In the genomic region with DNA sequence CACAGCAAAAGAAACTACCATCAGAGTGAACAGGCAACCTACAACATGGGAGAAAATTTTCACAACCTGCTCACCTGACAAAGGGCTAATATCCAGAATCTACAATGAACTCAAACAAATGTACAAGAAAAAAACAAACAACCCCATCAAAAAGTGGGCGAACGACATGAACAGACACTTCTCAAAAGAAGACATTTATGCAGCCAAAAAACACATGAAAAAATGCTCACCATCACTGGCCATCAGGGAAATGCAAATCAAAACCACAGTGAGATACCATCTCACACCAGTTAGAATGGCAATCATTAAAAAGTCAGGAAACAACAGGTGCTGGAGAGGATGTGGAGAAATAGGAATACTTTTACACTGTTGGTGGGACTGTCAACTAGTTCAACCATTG, we compare ENCODE assay signal across 8 cellular contexts.
DNase-seq lines count a peak whose midpoint lies in the region; ATAC-seq and TF ChIP-seq lines count a peak whose summit lies in the region.
"Not testable (repeated sequence)": the region's sequence is repeated elsewhere in the genome, so short reads cannot be mapped to it uniquely, and the experiment has no call there.

No MANE protein-coding gene starts in this region.

- not testable (repeated sequence) for H3K36me3 ChIP-seq in Loucy (ENCODE audit: insufficient read depth, low read length); thymus (ENCODE audit: control insufficient read depth, insufficient read depth)

- not testable (repeated sequence) for H3K27me3 Mint-ChIP-seq in CD4-positive, alpha-beta T cell; activated CD4-positive, alpha-beta T cell treated with anti-CD3 and anti-CD28 coated beads for 36 hours; activated CD8-positive, alpha-beta memory T cell treated with anti-CD3 and anti-CD28 coated beads, Interleukin-2, amount 10 ng/mL, durations not matched to agents 7 days and 5 days; activated naive CD4-positive, alpha-beta T cell treated with anti-CD3 and anti-CD28 coated beads, Interleukin-2, amount 10 ng/mL, durations not matched to agents 7 days and 5 days; central memory CD8-positive, alpha-beta T cell; naive thymus-derived CD8-positive, alpha-beta T cell

- peak overlapping the region; percentile 62 for H3K27ac ChIP-seq in CD4-positive, alpha-beta T cell (ENCODE audit: low read depth, low read length)
- H3K27ac ChIP-seq in thymus (ENCODE audit: low read depth) = peak overlapping the region; percentile 97

- H3K9me2 ChIP-seq in Loucy (replicated peaks; ENCODE audit: low read depth, low read length) = not testable (repeated sequence)

- H3F3A ChIP-seq in Loucy (ENCODE audit: low read depth) = not testable (repeated sequence)

- no CpG with 5 or more reads among the region's 2 CpGs for WGBS in thymus

- not testable (repeated sequence) for DNase-seq in CD4-positive, alpha-beta T cell; activated CD4-positive, alpha-beta T cell treated with anti-CD3 and anti-CD28 coated beads for 36 hours; activated CD8-positive, alpha-beta memory T cell treated with anti-CD3 and anti-CD28 coated beads, Interleukin-2, amount 10 ng/mL, durations not matched to agents 7 days and 5 days; activated naive CD4-positive, alpha-beta T cell treated with anti-CD3 and anti-CD28 coated beads, Interleukin-2, amount 10 ng/mL, durations not matched to agents 7 days and 5 days; central memory CD8-positive, alpha-beta T cell (ENCODE audit: low spot score in 2 of 2); naive thymus-derived CD8-positive, alpha-beta T cell

- not testable (repeated sequence) for H3K36me3 Mint-ChIP-seq in CD4-positive, alpha-beta T cell (ENCODE audit: low read depth); activated CD4-positive, alpha-beta T cell treated with anti-CD3 and anti-CD28 coated beads for 36 hours (ENCODE audit: low read depth); central memory CD8-positive, alpha-beta T cell (ENCODE audit: insufficient read depth); naive thymus-derived CD8-positive, alpha-beta T cell
- peaks cover 14% of the 10 kb centered on the region for H3K36me3 Mint-ChIP-seq in activated CD8-positive, alpha-beta memory T cell treated with anti-CD3 and anti-CD28 coated beads, Interleukin-2, amount 10 ng/mL, durations not matched to agents 7 days and 5 days
- peaks cover 30% of the 10 kb centered on the region for H3K36me3 Mint-ChIP-seq in activated naive CD4-positive, alpha-beta T cell treated with anti-CD3 and anti-CD28 coated beads, Interleukin-2, amount 10 ng/mL, durations not matched to agents 7 days and 5 days

- H3K79me2 ChIP-seq in Loucy (ENCODE audit: insufficient read depth, low read length) = not testable (repeated sequence)

- not testable (repeated sequence) for ATAC-seq in CD4-positive, alpha-beta T cell (ENCODE audit: poor library complexity); activated CD4-positive, alpha-beta T cell treated with anti-CD3 and anti-CD28 coated beads for 36 hours; activated CD8-positive, alpha-beta memory T cell treated with anti-CD3 and anti-CD28 coated beads, Interleukin-2, amount 10 ng/mL, durations not matched to agents 7 days and 5 days; central memory CD8-positive, alpha-beta T cell (replicated peaks; ENCODE audit: extremely low read depth, poor library complexity, severe bottlenecking); naive thymus-derived CD8-positive, alpha-beta T cell

- peak overlapping the region; percentile 69 for H3K4me2 ChIP-seq in Loucy (ENCODE audit: low read depth, low read length, poor library complexity, severe bottlenecking)

- POLR2A ChIA-PET in CD4-positive, alpha-beta T cell (lab: Charles Lee) = interaction anchor here (1.3 kb wide), 1 partner anchor 71 kb away, joined by 4 read pairs; no protein-coding TSS in a partner anchor
- POLR2A ChIA-PET in activated CD4-positive, alpha-beta T cell treated with anti-CD3 and anti-CD28 coated beads for 36 hours (lab: Charles Lee); naive thymus-derived CD8-positive, alpha-beta T cell (lab: Charles Lee): not testable (repeated sequence)

- not testable (repeated sequence) for H2AFZ ChIP-seq in Loucy (ENCODE audit: low read length)

- H3K9me3 Mint-ChIP-seq in CD4-positive, alpha-beta T cell; activated CD8-positive, alpha-beta memory T cell treated with anti-CD3 and anti-CD28 coated beads, Interleukin-2, amount 10 ng/mL, durations not matched to agents 7 days and 5 days (ENCODE audit: low read depth); central memory CD8-positive, alpha-beta T cell: not testable (repeated sequence)
- H3K9me3 Mint-ChIP-seq in activated CD4-positive, alpha-beta T cell treated with anti-CD3 and anti-CD28 coated beads for 36 hours (ENCODE audit: low read depth) = peaks cover 13% of the 10 kb centered on the region
- peaks cover 24% of the 10 kb centered on the region for H3K9me3 Mint-ChIP-seq in activated naive CD4-positive, alpha-beta T cell treated with anti-CD3 and anti-CD28 coated beads, Interleukin-2, amount 10 ng/mL, durations not matched to agents 7 days and 5 days
- peaks cover 0 to 13% (median 7%) of the 10 kb centered on the region in 9 donors for H3K9me3 Mint-ChIP-seq in naive thymus-derived CD8-positive, alpha-beta T cell

- peaks cover 79% of the 10 kb centered on the region for H3K4me1 Mint-ChIP-seq in CD4-positive, alpha-beta T cell (ENCODE audit: low read depth)
- peaks cover 61% of the 10 kb centered on the region for H3K4me1 Mint-ChIP-seq in activated CD4-positive, alpha-beta T cell treated with anti-CD3 and anti-CD28 coated beads for 36 hours
- H3K4me1 Mint-ChIP-seq in activated CD8-positive, alpha-beta memory T cell treated with anti-CD3 and anti-CD28 coated beads, Interleukin-2, amount 10 ng/mL, durations not matched to agents 7 days and 5 days = peaks cover 53% of the 10 kb centered on the region
- H3K4me1 Mint-ChIP-seq in activated naive CD4-positive, alpha-beta T cell treated with anti-CD3 and anti-CD28 coated beads, Interleukin-2, amount 10 ng/mL, durations not matched to agents 7 days and 5 days = peaks cover 74% of the 10 kb centered on the region
- H3K4me1 Mint-ChIP-seq in central memory CD8-positive, alpha-beta T cell = peaks cover 77% of the 10 kb centered on the region
- H3K4me1 Mint-ChIP-seq in naive thymus-derived CD8-positive, alpha-beta T cell = peaks cover 41 to 80% (median 77%) of the 10 kb centered on the region in 4 donors

- H3K27ac Mint-ChIP-seq in CD4-positive, alpha-beta T cell = peak overlapping the region; percentile 88
- H3K27ac Mint-ChIP-seq in activated CD4-positive, alpha-beta T cell treated with anti-CD3 and anti-CD28 coated beads for 36 hours = peak overlapping the region; percentile 90
- H3K27ac Mint-ChIP-seq in activated CD8-positive, alpha-beta memory T cell treated with anti-CD3 and anti-CD28 coated beads, Interleukin-2, amount 10 ng/mL, durations not matched to agents 7 days and 5 days = peak overlapping the region; percentile 96
- H3K27ac Mint-ChIP-seq in activated naive CD4-positive, alpha-beta T cell treated with anti-CD3 and anti-CD28 coated beads, Interleukin-2, amount 10 ng/mL, durations not matched to agents 7 days and 5 days = peak overlapping the region; percentile 96
- peak overlapping the region; percentile 84 for H3K27ac Mint-ChIP-seq in central memory CD8-positive, alpha-beta T cell (ENCODE audit: low read depth)
- H3K27ac Mint-ChIP-seq in naive thymus-derived CD8-positive, alpha-beta T cell = peak overlapping the region; percentile 64 to 97 (median 95)

- H3K9me3 ChIP-seq in CD4-positive, alpha-beta T cell (ENCODE audit: control insufficient read depth, low read length); thymus (ENCODE audit: control insufficient read depth): not testable (repeated sequence)
- H3K9me3 ChIP-seq in Loucy (ENCODE audit: insufficient read depth, low read depth, low read length) = peaks cover 16% of the 10 kb centered on the region; the same call in 1 of the 2 replicates

- H3K4me3 Mint-ChIP-seq in CD4-positive, alpha-beta T cell = peak overlapping the region; percentile 70
- not testable (repeated sequence) for H3K4me3 Mint-ChIP-seq in activated CD4-positive, alpha-beta T cell treated with anti-CD3 and anti-CD28 coated beads for 36 hours; activated CD8-positive, alpha-beta memory T cell treated with anti-CD3 and anti-CD28 coated beads, Interleukin-2, amount 10 ng/mL, durations not matched to agents 7 days and 5 days; activated naive CD4-positive, alpha-beta T cell treated with anti-CD3 and anti-CD28 coated beads, Interleukin-2, amount 10 ng/mL, durations not matched to agents 7 days and 5 days
- H3K4me3 Mint-ChIP-seq in central memory CD8-positive, alpha-beta T cell = peak overlapping the region; percentile 44
- H3K4me3 Mint-ChIP-seq in naive thymus-derived CD8-positive, alpha-beta T cell = peak overlapping the region in 9 of 10 donors; percentile 58 to 85 (median 78)

- peak overlapping the region; percentile 63 for H3K4me3 ChIP-seq in Loucy (ENCODE audit: low read length, poor library complexity, severe bottlenecking)
- H3K4me3 ChIP-seq in thymus (ENCODE audit: low read length) = not testable (repeated sequence)

- not testable (repeated sequence) for H4K20me1 ChIP-seq in Loucy (ENCODE audit: insufficient read depth, low read length, poor library complexity, severe bottlenecking)

- H3K4me1 ChIP-seq in Loucy (ENCODE audit: insufficient read depth, low read length, poor library complexity, severe bottlenecking) (peaks cover 46% of the 10 kb centered on the region), thymus (ENCODE audit: control insufficient read depth, insufficient read depth, low read length) (peaks cover 21% of the 10 kb centered on the region)

- not testable (repeated sequence) for TF ChIP-seq CTCF in CD4-positive, alpha-beta T cell (IDR thresholded peaks at IDR 0.05); Loucy (conservative IDR thresholded peaks at IDR 0.05; ENCODE audit: low read length)

- intact Hi-C loops in CD4-positive, alpha-beta T cell (cut with DNase I, micrococcal nuclease) = loop anchor here in 1 of 2 experiments (5.0 kb wide), 2 partner anchors 36 to 71 kb away; no protein-coding TSS in a partner anchor
- intact Hi-C loops in activated CD4-positive, alpha-beta T cell treated with anti-CD3 and anti-CD28 coated beads for 36 hours (cut with DNase I, micrococcal nuclease) = not testable (repeated sequence)

- CTCF ChIA-PET in CD4-positive, alpha-beta T cell (lab: Charles Lee); activated CD4-positive, alpha-beta T cell treated with anti-CD3 and anti-CD28 coated beads for 36 hours (lab: Charles Lee); activated CD8-positive, alpha-beta memory T cell treated with anti-CD3 and anti-CD28 coated beads, Interleukin-2, amount 10 ng/mL, durations not matched to agents 7 days and 5 days (lab: Charles Lee); activated naive CD4-positive, alpha-beta T cell treated with anti-CD3 and anti-CD28 coated beads, Interleukin-2, amount 10 ng/mL, durations not matched to agents 7 days and 5 days (lab: Charles Lee): not testable (repeated sequence)

- not testable (repeated sequence) for H3K27me3 ChIP-seq in CD4-positive, alpha-beta T cell (ENCODE audit: control insufficient read depth, insufficient read depth, low read length); Loucy (ENCODE audit: insufficient read depth, low read length, poor library complexity, severe bottlenecking); thymus (ENCODE audit: control insufficient read depth, insufficient read depth)

- peak overlapping the region; percentile 59 for H3K9ac ChIP-seq in Loucy (ENCODE audit: low read depth, low read length, poor library complexity, severe bottlenecking)
